24 cellular contexts compared by ENCODE assay signal in the genomic region with DNA sequence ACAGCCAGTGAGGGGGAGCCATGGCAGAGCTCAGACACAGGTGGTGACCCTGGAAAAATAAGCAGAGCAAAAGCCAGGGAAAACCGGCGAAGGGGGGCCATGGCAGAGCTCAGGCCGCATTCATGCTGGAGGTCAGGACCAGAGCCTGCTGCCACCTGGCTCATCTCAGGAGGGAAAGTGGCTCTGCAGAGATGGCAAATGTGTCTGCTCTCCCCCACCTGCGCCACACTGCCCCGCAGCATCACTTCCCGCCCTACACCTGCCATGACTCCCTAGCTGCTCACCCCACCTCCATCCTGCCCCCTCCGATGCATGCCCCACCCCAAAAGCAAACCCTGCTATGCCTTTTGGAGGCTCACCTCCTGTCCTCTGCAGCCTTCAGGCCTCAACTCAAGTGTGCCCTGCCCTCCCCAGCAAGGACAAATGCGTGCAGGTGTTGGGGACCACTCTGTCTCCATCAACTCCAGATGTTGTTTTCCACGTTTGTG.
DNase-seq lines count a peak whose midpoint lies in the region; ATAC-seq, FAIRE-seq and TF ChIP-seq lines count a peak whose summit lies in the region.
"Had no signal": no experiment of that assay in that cellular context is flagged by ENCODE, and none has a peak within 500 bp of the region (broad histone marks: within the 10 kb centered on the region; RNA-seq: fewer than 3 reads in every experiment).

No MANE protein-coding gene starts in this region.

- no peak overlapping the region for H2BK120ac ChIP-seq in H1 (replicated peaks; ENCODE audit: low read depth, low read length)

- no peak overlapping the region for H2BK5ac ChIP-seq in H1 (ENCODE audit: low read depth, low read length)

- TF ChIP-seq RAD21 in H1 (IDR thresholded peaks at IDR 0.05 in 1 of 2, conservative IDR thresholded peaks at IDR 0.05 in 1 of 2; ENCODE audit: low read depth in 2 of 2, low read length in 2 of 2), result no peak

- no peak for TF ChIP-seq POLR2A in H1 (IDR thresholded peaks at IDR 0.05; ENCODE audit: control extremely low read depth in 1 of 2, low read depth in 2 of 2, low read length in 2 of 2)

- DNase-seq in heart right ventricle (peak in 1 of 2 donors; percentile 2), left cardiac atrium (no peak), H1 (ENCODE audit: low read depth in 1 of 2, low spot score in 2 of 2) (no peak), posterior vena cava (ENCODE audit: low spot score) (peak; percentile 65), aorta (peak; percentile 18 to 65), NAMALWA (ENCODE audit: low spot score) (no peak), NCI-H345 (lab: John Stamatoyannopoulos, UW) (no peak)
- no peak for DNase-seq in effector memory CD4-positive, alpha-beta T cell
- DNase-seq: GDM1, HCEC 1CT, NCI-H1694, NCI-H2081, NCI-H2171 treated with DMSO at 0.1 percent for 48 hours, NCI-H446, NCI-H526 treated with DMSO at 0.1 percent for 48 hours, OCI-M1, SHP77 treated with DMSO at 0.1 percent for 48 hours had no signal

- no peak overlapping the region for H2BK12ac ChIP-seq in H1 (ENCODE audit: low read depth, low read length)

- H3K9me3 ChIP-seq in heart right ventricle, result no peaks in the 10 kb centered on the region
- no peaks in the 10 kb centered on the region for H3K9me3 ChIP-seq in H1 (ENCODE audit: insufficient read depth in 2 of 2, low read depth in 1 of 2, low read length in 1 of 2)
- no peaks in the 10 kb centered on the region for H3K9me3 ChIP-seq in aorta (ENCODE audit: control insufficient read depth, low read length)
- H3K9me3 ChIP-seq in effector memory CD4-positive, alpha-beta T cell (ENCODE audit: control insufficient read depth, low read length), result no peaks in the 10 kb centered on the region

- no peak overlapping the region for H3K4ac ChIP-seq in H1 (replicated peaks; ENCODE audit: insufficient read length, low read depth, low read length)

- H3K27me3 ChIP-seq in heart right ventricle (peaks cover 0 to 13% (median 0%) of the 10 kb centered on the region in 7 donors), H1 (replicated peaks in 1 of 4; ENCODE audit: control insufficient read depth in 3 of 4, extremely low read depth in 1 of 4, insufficient read depth in 3 of 4, low read length in 3 of 4) (no peaks in the 10 kb centered on the region; a peak in 1 of 7 replicates), aorta (ENCODE audit: control insufficient read depth in 1 of 2, insufficient read depth in 2 of 2, low read length in 1 of 2) (no peaks in the 10 kb centered on the region)
- H3K27me3 ChIP-seq in effector memory CD4-positive, alpha-beta T cell (replicated peaks; ENCODE audit: control insufficient read depth, insufficient read depth, low read length, poor library complexity, severe bottlenecking), result peaks cover 4% of the 10 kb centered on the region

- FAIRE-seq in H1 (lab: Jason Lieb, UNC), result no peak
- FAIRE-seq: D721Med, GM18507, HTR-8/SVneo had no signal

- H3K4me3 ChIP-seq in heart right ventricle (no peak overlapping the region), H1 (ENCODE audit: extremely low read depth in 1 of 4, insufficient read depth in 2 of 4, low read depth in 3 of 4, low read length in 4 of 4) (no peak overlapping the region), aorta (ENCODE audit: low read length in 2 of 2) (no peak overlapping the region)
- H3K4me3 ChIP-seq in effector memory CD4-positive, alpha-beta T cell (ENCODE audit: insufficient read depth, low read depth, low read length, poor library complexity, severe bottlenecking), result no peak overlapping the region
- H3K4me3 ChIP-seq: GM23338, SK-N-MC had no signal

- TF ChIP-seq CTCF in heart right ventricle (IDR thresholded peaks at IDR 0.05) (no peak), H1 (IDR thresholded peaks at IDR 0.05; ENCODE audit: control extremely low read depth in 1 of 3, insufficient read depth in 1 of 3, low read depth in 1 of 3, low read length in 3 of 3) (no peak)

- no peak overlapping the region for H3K56ac ChIP-seq in H1 (replicated peaks; ENCODE audit: insufficient read length, low read depth, low read length)

- H4K91ac ChIP-seq in H1 (replicated peaks; ENCODE audit: insufficient read length, low read length), result no peak overlapping the region

- H4K5ac ChIP-seq in H1 (ENCODE audit: insufficient read length, low read depth, low read length), result no peak overlapping the region

- H2AFZ ChIP-seq in H1 (ENCODE audit: low read length), result no peak overlapping the region
- H2AFZ ChIP-seq: GM23338 had no signal

- H3K27ac ChIP-seq in heart right ventricle (peak overlapping the region in 9 of 10 donors; percentile 38 to 79 (median 63)), H1 (ENCODE audit: low read depth, low read length) (no peak overlapping the region), aorta (ENCODE audit: low read depth in 1 of 2, low read length in 2 of 2) (no peak overlapping the region)
- H3K27ac ChIP-seq in effector memory CD4-positive, alpha-beta T cell (ENCODE audit: insufficient read depth, low read length, poor library complexity, severe bottlenecking), result no peak overlapping the region
- H3K27ac ChIP-seq: C4-2B, KMS-11, SK-N-MC had no signal

- H3K9ac ChIP-seq in H1 (replicated peaks in 1 of 4; ENCODE audit: extremely low read depth in 1 of 4, low read depth in 3 of 4, low read length in 3 of 4), result no peak overlapping the region
- H3K9ac ChIP-seq: KMS-11 had no signal

- ATAC-seq in heart right ventricle (no peak), left cardiac atrium (no peak), aorta (ENCODE audit: low FRiP score) (no peak)

- H2AK5ac ChIP-seq in H1 (ENCODE audit: low read depth, low read length), result no peak overlapping the region

- H4K8ac ChIP-seq in H1 (ENCODE audit: extremely low read depth, insufficient read depth, low read length), result no peak overlapping the region

- H3K23me2 ChIP-seq in H1 (ENCODE audit: low read depth, low read length), result peaks cover 6% of the 10 kb centered on the region; the same call in 1 of the 2 replicates

- H2BK20ac ChIP-seq in H1 (ENCODE audit: low read length), result no peak overlapping the region; the same call in 1 of the 2 replicates

- H3K36me3 ChIP-seq in heart right ventricle, result no peaks in the 10 kb centered on the region
- no peaks in the 10 kb centered on the region for H3K36me3 ChIP-seq in H1 (ENCODE audit: control insufficient read depth in 2 of 4, insufficient read depth in 4 of 4, low read length in 3 of 4)
- H3K36me3 ChIP-seq in aorta (ENCODE audit: control insufficient read depth in 1 of 2, insufficient read depth in 2 of 2, low read length in 1 of 2), result no peaks in the 10 kb centered on the region
- no peaks in the 10 kb centered on the region for H3K36me3 ChIP-seq in effector memory CD4-positive, alpha-beta T cell (ENCODE audit: control insufficient read depth, insufficient read depth, low read length)

- H3K79me1 ChIP-seq in H1 (ENCODE audit: low read depth, low read length), result peaks cover 2% of the 10 kb centered on the region; the same call in 1 of the 2 replicates

- H3K4me2 ChIP-seq in H1 (ENCODE audit: insufficient read depth in 1 of 2, low read depth in 2 of 2, low read length in 2 of 2), result no peak overlapping the region
- H3K4me2 ChIP-seq: GM23338, KMS-11 had no signal

- H3K18ac ChIP-seq in H1 (ENCODE audit: extremely low read depth, low read length), result 0 out of 2 replicates have a peak overlapping the region, but pooled peaks have one; percentile 48

- no peaks in the 10 kb centered on the region for H4K20me1 ChIP-seq in H1 (replicated peaks in 1 of 2; ENCODE audit: control insufficient read depth in 1 of 2, insufficient read depth in 2 of 2, low read length in 2 of 2)

- H3K23ac ChIP-seq in H1 (ENCODE audit: insufficient read length), result no peak overlapping the region

- CTCF ChIA-PET in H1 (lab: Charles Lee; ENCODE audit: partially characterized antibody), result interaction anchor here (0.6 to 4.5 kb wide), 16 partner anchors 8 to 262 kb away, joined by 3 to 25 read pairs (median 4); no protein-coding TSS in a partner anchor

- H3K4me1 ChIP-seq in heart right ventricle (peaks cover 0 to 25% (median 14%) of the 10 kb centered on the region in 9 donors), H1 (replicated peaks in 1 of 4; ENCODE audit: control insufficient read depth in 3 of 4, insufficient read depth in 4 of 4, low read length in 3 of 4) (peaks cover 0 to 4% (median 3%) of the 10 kb centered on the region in 4 experiments; a peak in 3 of 7 replicates), aorta (ENCODE audit: control insufficient read depth in 1 of 2, insufficient read depth in 2 of 2, low read length in 2 of 2) (no peaks in the 10 kb centered on the region)
- H3K4me1 ChIP-seq in effector memory CD4-positive, alpha-beta T cell (ENCODE audit: control insufficient read depth, insufficient read depth, low read length, poor library complexity, severe bottlenecking), result no peaks in the 10 kb centered on the region

- no peak for TF ChIP-seq EP300 in H1 (IDR thresholded peaks at IDR 0.05; ENCODE audit: borderline replicate concordance in 1 of 2, low read depth in 2 of 2, low read length in 2 of 2)

- H3K14ac ChIP-seq in H1 (ENCODE audit: insufficient read length), result no peak overlapping the region

- POLR2A ChIA-PET in H1 (lab: Charles Lee; ENCODE audit: partially characterized antibody), result no interaction called here

- intact Hi-C loops in heart right ventricle (cut with DNase I), result loop anchor here in 1 of 10 donors (10.0 kb wide), 1 partner anchor 132 kb away; the partner anchor contains the start of gene ANO1
- intact Hi-C loops in left cardiac atrium (cut with DNase I), result no loop called here
- intact Hi-C loops in posterior vena cava (cut with DNase I), result no loop called here
- intact Hi-C loops in aorta (cut with DNase I), result loop anchor here in 1 of 2 donors (5.0 kb wide), 1 partner anchor 45 kb away; no protein-coding TSS in a partner anchor

- no peaks in the 10 kb centered on the region for H3K79me2 ChIP-seq in H1 (ENCODE audit: control insufficient read depth in 1 of 2, insufficient read depth in 2 of 2, low read length in 2 of 2)

- H2BK15ac ChIP-seq in H1 (ENCODE audit: low read length), result 0 out of 2 replicates have a peak overlapping the region, but pooled peaks have one; percentile 88

- 93 to 94% methylated on average over 9 of the region's 9 CpGs for WGBS in heart right ventricle, 2 donors
- WGBS in H1 (ENCODE audit: extremely low coverage in 1 of 2, insufficient coverage in 1 of 2, insufficient read length in 1 of 2, insufficient replicate concordance in 2 of 2, low coverage in 1 of 2, low lambda C conversion rate in 2 of 2, missing lambda C conversion rate in 1 of 2), 2 experiments, result 88% methylated on average over 9 of the region's 9 CpGs; no CpG with 5 or more reads in 1 of the 2 experiments
- 95 to 97% methylated on average over 7 to 9 of the region's 9 CpGs for WGBS in aorta, 2 donors

TF ChIP-seq in H1, 55 proteins besides CTCF, POLR2A, EP300 and RAD21:
- TF ChIP-seq SRF (IDR thresholded peaks at IDR 0.05; ENCODE audit: low read depth, low read length) (no peak), HDAC6 (IDR thresholded peaks at IDR 0.05; ENCODE audit: low read depth, low read length) (no peak), RNF2 (IDR thresholded peaks at IDR 0.05; ENCODE audit: borderline replicate concordance, low read depth, low read length, missing control alignments, poor library complexity, severe bottlenecking) (no peak), RFX5 (IDR thresholded peaks at IDR 0.05; ENCODE audit: borderline replicate concordance, low read depth, low read length) (no peak), EGR1 (IDR thresholded peaks at IDR 0.05; ENCODE audit: borderline replicate concordance, low read depth, low read length) (no peak), JUN (IDR thresholded peaks at IDR 0.05; ENCODE audit: low read depth, low read length) (no peak)

Comparison
In these comparisons a context has a peak if more than half of its experiments do, and no peak if none do; other contexts are left out.
1. DNase-seq: peak in posterior vena cava (single experiment) and aorta (2 of 2); none in left cardiac atrium (single experiment), H1 (0 of 2), effector memory CD4-positive, alpha-beta T cell (0 of 3), NAMALWA (single experiment) and NCI-H345 (single experiment).
2. H3K27ac ChIP-seq: peak in heart right ventricle (9 of 10); none in H1 (single experiment), aorta (0 of 2) and effector memory CD4-positive, alpha-beta T cell (single experiment).